Comparison of ENCODE assay signal across 1 cellular context in the genomic region with DNA sequence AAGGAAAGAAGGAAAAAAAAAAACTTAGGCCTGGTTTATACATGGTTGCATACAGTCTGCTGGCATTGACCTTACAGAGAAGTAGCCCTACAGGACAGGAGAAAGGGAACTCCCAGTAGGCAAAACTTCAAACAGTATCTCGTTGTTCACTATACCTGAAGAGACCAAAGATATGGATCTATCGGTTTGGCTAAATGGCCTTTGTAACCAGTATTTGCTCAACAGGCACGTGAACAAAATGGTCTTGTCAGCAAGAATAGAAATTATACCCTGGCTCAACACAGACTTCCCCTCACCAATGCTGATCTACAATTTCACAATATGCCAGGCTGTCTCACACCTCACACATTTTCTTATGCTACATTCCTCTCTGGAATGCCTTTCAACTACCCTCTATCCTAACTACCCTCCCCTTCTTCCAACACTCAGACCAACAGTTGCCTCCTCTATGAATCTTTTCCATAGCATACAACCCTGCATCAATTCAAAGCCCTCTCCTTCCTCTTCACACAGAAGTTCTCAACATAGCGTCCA.
TF ChIP-seq lines count a peak whose summit lies in the region.

No MANE protein-coding gene starts in this region.

TF ChIP-seq in liver, 16 proteins besides CTCF, POLR2A, EP300 and RAD21:
- TF ChIP-seq, protein P1, sequence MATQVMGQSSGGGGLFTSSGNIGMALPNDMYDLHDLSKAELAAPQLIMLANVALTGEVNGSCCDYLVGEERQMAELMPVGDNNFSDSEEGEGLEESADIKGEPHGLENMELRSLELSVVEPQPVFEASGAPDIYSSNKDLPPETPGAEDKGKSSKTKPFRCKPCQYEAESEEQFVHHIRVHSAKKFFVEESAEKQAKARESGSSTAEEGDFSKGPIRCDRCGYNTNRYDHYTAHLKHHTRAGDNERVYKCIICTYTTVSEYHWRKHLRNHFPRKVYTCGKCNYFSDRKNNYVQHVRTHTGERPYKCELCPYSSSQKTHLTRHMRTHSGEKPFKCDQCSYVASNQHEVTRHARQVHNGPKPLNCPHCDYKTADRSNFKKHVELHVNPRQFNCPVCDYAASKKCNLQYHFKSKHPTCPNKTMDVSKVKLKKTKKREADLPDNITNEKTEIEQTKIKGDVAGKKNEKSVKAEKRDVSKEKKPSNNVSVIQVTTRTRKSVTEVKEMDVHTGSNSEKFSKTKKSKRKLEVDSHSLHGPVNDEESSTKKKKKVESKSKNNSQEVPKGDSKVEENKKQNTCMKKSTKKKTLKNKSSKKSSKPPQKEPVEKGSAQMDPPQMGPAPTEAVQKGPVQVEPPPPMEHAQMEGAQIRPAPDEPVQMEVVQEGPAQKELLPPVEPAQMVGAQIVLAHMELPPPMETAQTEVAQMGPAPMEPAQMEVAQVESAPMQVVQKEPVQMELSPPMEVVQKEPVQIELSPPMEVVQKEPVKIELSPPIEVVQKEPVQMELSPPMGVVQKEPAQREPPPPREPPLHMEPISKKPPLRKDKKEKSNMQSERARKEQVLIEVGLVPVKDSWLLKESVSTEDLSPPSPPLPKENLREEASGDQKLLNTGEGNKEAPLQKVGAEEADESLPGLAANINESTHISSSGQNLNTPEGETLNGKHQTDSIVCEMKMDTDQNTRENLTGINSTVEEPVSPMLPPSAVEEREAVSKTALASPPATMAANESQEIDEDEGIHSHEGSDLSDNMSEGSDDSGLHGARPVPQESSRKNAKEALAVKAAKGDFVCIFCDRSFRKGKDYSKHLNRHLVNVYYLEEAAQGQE (IDR thresholded peaks at IDR 0.05) = no peak
- TF ChIP-seq FOXA2 (IDR thresholded peaks at IDR 0.05) (peak; percentile 34), NR2F2 (IDR thresholded peaks at IDR 0.05) (no peak), FOXA1 (IDR thresholded peaks at IDR 0.05) (no peak), EGR1 (IDR thresholded peaks at IDR 0.05; ENCODE audit: low read depth in 2 of 2) (no peak), SP1 (IDR thresholded peaks at IDR 0.05) (peak; percentile 23), HNF4G (IDR thresholded peaks at IDR 0.05) (no peak), YY1 (IDR thresholded peaks at IDR 0.05) (no peak), JUND (IDR thresholded peaks at IDR 0.05) (no peak), GABPA (IDR thresholded peaks at IDR 0.05 in 1 of 2, conservative IDR thresholded peaks at IDR 0.05 in 1 of 2) (no peak), HNF4A (conservative IDR thresholded peaks at IDR 0.05) (peak; percentile 56 to 57), TAF1 (conservative IDR thresholded peaks at IDR 0.05) (no peak), RXRA (IDR thresholded peaks at IDR 0.05) (peak in 1 of 2 donors; percentile 18)
- TF ChIP-seq, protein P2, sequence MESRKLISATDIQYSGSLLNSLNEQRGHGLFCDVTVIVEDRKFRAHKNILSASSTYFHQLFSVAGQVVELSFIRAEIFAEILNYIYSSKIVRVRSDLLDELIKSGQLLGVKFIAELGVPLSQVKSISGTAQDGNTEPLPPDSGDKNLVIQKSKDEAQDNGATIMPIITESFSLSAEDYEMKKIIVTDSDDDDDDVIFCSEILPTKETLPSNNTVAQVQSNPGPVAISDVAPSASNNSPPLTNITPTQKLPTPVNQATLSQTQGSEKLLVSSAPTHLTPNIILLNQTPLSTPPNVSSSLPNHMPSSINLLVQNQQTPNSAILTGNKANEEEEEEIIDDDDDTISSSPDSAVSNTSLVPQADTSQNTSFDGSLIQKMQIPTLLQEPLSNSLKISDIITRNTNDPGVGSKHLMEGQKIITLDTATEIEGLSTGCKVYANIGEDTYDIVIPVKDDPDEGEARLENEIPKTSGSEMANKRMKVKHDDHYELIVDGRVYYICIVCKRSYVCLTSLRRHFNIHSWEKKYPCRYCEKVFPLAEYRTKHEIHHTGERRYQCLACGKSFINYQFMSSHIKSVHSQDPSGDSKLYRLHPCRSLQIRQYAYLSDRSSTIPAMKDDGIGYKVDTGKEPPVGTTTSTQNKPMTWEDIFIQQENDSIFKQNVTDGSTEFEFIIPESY (IDR thresholded peaks at IDR 0.05) = no peak
- TF ChIP-seq, protein P3, sequence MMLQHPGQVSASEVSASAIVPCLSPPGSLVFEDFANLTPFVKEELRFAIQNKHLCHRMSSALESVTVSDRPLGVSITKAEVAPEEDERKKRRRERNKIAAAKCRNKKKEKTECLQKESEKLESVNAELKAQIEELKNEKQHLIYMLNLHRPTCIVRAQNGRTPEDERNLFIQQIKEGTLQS (IDR thresholded peaks at IDR 0.05) = no peak
- TF ChIP-seq, protein P4, sequence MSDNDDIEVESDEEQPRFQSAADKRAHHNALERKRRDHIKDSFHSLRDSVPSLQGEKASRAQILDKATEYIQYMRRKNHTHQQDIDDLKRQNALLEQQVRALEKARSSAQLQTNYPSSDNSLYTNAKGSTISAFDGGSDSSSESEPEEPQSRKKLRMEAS (IDR thresholded peaks at IDR 0.05) = peak; percentile 22
TF ChIP-seq in liver: peak in this region for 5.
